Comparison of ENCODE assay signal across 23 cellular contexts in genomic region chr15:84798436-84798946, GRCh38. TPM values are rescaled to one million over a fixed set of nuclear protein-coding genes. Genes with fewer than 3 reads are reported as not detected.
"Had no signal": no experiment of that assay in that cellular context is flagged by ENCODE, and none has a peak within 500 bp of the region (broad histone marks: within the 10 kb centered on the region; RNA-seq: fewer than 3 reads in every experiment).

No MANE protein-coding gene starts in this region.

- FAIRE-seq: colon, kidney, pancreas had no signal

- H3K27ac ChIP-seq: foreskin keratinocyte, left ventricle myocardium inferior, neural progenitor cell, pancreas, testis, tibial nerve had no signal

- H3K4me1 Mint-ChIP-seq: neural progenitor cell; stimulated activated memory B cell treated with anti-CD40 and anti-IgM and Interleukin-4, amounts not matched to agents 10 μg/mL and 1 μg/mL and 100 μg/mL, for 72 hours; stimulated activated naive CD8-positive, alpha-beta T cell treated with anti-CD3 and anti-CD28 coated beads, Interleukin-15, amount 100 ng/mL, for 72 hours had no signal

- H2AFZ ChIP-seq: neural progenitor cell had no signal

- H3K4me2 ChIP-seq: neural progenitor cell, smooth muscle cell had no signal

- H3K27ac Mint-ChIP-seq: neural progenitor cell; progenitor cell of endocrine pancreas; stimulated activated memory B cell treated with anti-CD40 and anti-IgM and Interleukin-4, amounts not matched to agents 10 μg/mL and 1 μg/mL and 100 μg/mL, for 72 hours had no signal

- H3K36me3 ChIP-seq: neural progenitor cell had no signal

- DNase-seq: dermis blood vessel endothelial cell; foreskin keratinocyte; immature natural killer cell; kidney; left cardiac atrium; left ventricle myocardium inferior; mesenchymal stem cell; midbrain; nucleus accumbens; pancreas; right cardiac atrium; stimulated activated CD4-positive, alpha-beta T cell treated with anti-CD3 and anti-CD28 coated beads, Interleukin-4, amount 100 ng/mL, for 1 hour; stimulated activated CD8-positive, alpha-beta memory T cell treated with anti-CD3 and anti-CD28 coated beads, Interleukin-4, amount 100 ng/mL, for 48 hours; stimulated activated naive CD8-positive, alpha-beta T cell treated with anti-CD3 and anti-CD28 coated beads, Interleukin-15, amount 100 ng/mL, for 72 hours; testis had no signal

- H3K4me3 Mint-ChIP-seq: immature natural killer cell; natural killer cell treated with Interleukin-12 subunit alpha and Interleukin-12 subunit beta and Interleukin-15 and Interleukin-18, amount 100 ng/mL, for 72 hours; neural progenitor cell; stimulated activated memory B cell treated with anti-CD40 and anti-IgM and Interleukin-4, amounts not matched to agents 10 μg/mL and 1 μg/mL and 100 μg/mL, for 72 hours; stimulated activated naive CD8-positive, alpha-beta T cell treated with anti-CD3 and anti-CD28 coated beads, Interleukin-15, amount 100 ng/mL, for 72 hours had no signal

- H3K4me1 ChIP-seq: foreskin keratinocyte, neural progenitor cell, pancreas, testis had no signal

- H3K27me3 ChIP-seq: foreskin keratinocyte, neural progenitor cell, pancreas, testis, tibial nerve had no signal

- H3K9me3 ChIP-seq: left ventricle myocardium inferior, pancreas, testis, tibial nerve had no signal

- H3K4me3 ChIP-seq: left ventricle myocardium inferior, lung, neural progenitor cell, pancreas, smooth muscle cell, testis, tibial nerve had no signal

- H3K9me3 Mint-ChIP-seq: immature natural killer cell; natural killer cell treated with Interleukin-12 subunit alpha and Interleukin-12 subunit beta and Interleukin-15 and Interleukin-18, amount 100 ng/mL, for 72 hours; neural progenitor cell; stimulated activated memory B cell treated with anti-CD40 and anti-IgM and Interleukin-4, amounts not matched to agents 10 μg/mL and 1 μg/mL and 100 μg/mL, for 72 hours; stimulated activated naive CD8-positive, alpha-beta T cell treated with anti-CD3 and anti-CD28 coated beads, Interleukin-15, amount 100 ng/mL, for 72 hours had no signal

- H3K27me3 Mint-ChIP-seq: natural killer cell treated with Interleukin-12 subunit alpha and Interleukin-12 subunit beta and Interleukin-15 and Interleukin-18, amount 100 ng/mL, for 72 hours; progenitor cell of endocrine pancreas; stimulated activated memory B cell treated with anti-CD40 and anti-IgM and Interleukin-4, amounts not matched to agents 10 μg/mL and 1 μg/mL and 100 μg/mL, for 72 hours; stimulated activated naive CD8-positive, alpha-beta T cell treated with anti-CD3 and anti-CD28 coated beads, Interleukin-15, amount 100 ng/mL, for 72 hours had no signal

RNA-seq across cellular contexts. Expression of gene ALPK3, which starts 18.7 kb away (rescaled TPM):
- polyA plus RNA-seq: immature natural killer cell had no signal
